ENCODE assay signal across 8 cellular contexts in genomic region chr1:77682442-77683141, GRCh38. TPM values are rescaled to one million over a fixed set of nuclear protein-coding genes. Genes with fewer than 3 reads are reported as not detected.
DNase-seq lines count a peak whose midpoint lies in the region; ATAC-seq and TF ChIP-seq lines count a peak whose summit lies in the region.

TSS of gene ZZZ3 (minus strand) at chr1:77682658. CDS start at chr1:77633354, 49,304 bp downstream.

- H3K4me3 ChIP-seq in left ventricle myocardium inferior (peak within 1 kb of the TSS; percentile 82), prostate gland (peak within 1 kb of the TSS; percentile 59 to 86), urinary bladder (ENCODE audit: low read depth, low read length) (peak within 1 kb of the TSS; percentile 71)

- peak; percentile 21 for TF ChIP-seq POLR2A in prostate gland (IDR thresholded peaks at IDR 0.05)

- DNase-seq in GM13976 (ENCODE audit: low spot score) (peak; percentile 88), NCI-H146 treated with DMSO at 0.1 percent for 48 hours (lab: John Stamatoyannopoulos, UW; ENCODE audit: unreplicated experiment) (peak; percentile 79), amniotic stem cell (lab: John Stamatoyannopoulos, UW) (peak; percentile 83), left ventricle myocardium inferior (peak; percentile 91), prostate gland (ENCODE audit: low spot score) (peak; percentile 89)

- no peak for TF ChIP-seq CTCF in GM13976 (IDR thresholded peaks at IDR 0.05; ENCODE audit: borderline replicate concordance, control extremely low read depth, extremely low read depth, insufficient read depth, missing control alignments)
- TF ChIP-seq CTCF in left ventricle myocardium inferior (IDR thresholded peaks at IDR 0.05; ENCODE audit: borderline replicate concordance): no peak
- TF ChIP-seq CTCF in prostate gland (IDR thresholded peaks at IDR 0.05): no peak

- H3K27me3 ChIP-seq in left ventricle myocardium inferior (ENCODE audit: low read depth) (no peaks in the 10 kb centered on the region), prostate gland (replicated peaks; ENCODE audit: insufficient read depth) (no peaks in the 10 kb centered on the region)

- H3K27ac ChIP-seq in left ventricle myocardium inferior (replicated peaks) (peak within 1 kb of the TSS; percentile 95), prostate gland (peak within 1 kb of the TSS; percentile 84 to 94), urinary bladder (ENCODE audit: low read depth) (peak within 1 kb of the TSS; percentile 93)

- in situ Hi-C loops in GM13976 (cut with MboI; ENCODE audit: low sequenced_read_pairs, unreplicated experiment): loop anchor here (25.0 kb wide), 1 partner anchor 430 kb away; no protein-coding TSS in a partner anchor

- ATAC-seq in HG02870 (IDR thresholded peaks at IDR 0.05; ENCODE audit: unreplicated experiment): peak; percentile 65

- H3K36me3 ChIP-seq in left ventricle myocardium inferior: no peaks in the 10 kb centered on the region
- no peaks in the 10 kb centered on the region for H3K36me3 ChIP-seq in prostate gland
- no peaks in the 10 kb centered on the region for H3K36me3 ChIP-seq in urinary bladder (ENCODE audit: insufficient read depth)

- H3K4me1 ChIP-seq in left ventricle myocardium inferior (peaks cover 69% of the 10 kb centered on the region), prostate gland (replicated peaks) (no peaks in the 10 kb centered on the region), urinary bladder (ENCODE audit: insufficient read depth) (no peaks in the 10 kb centered on the region)

- intact Hi-C loops in T-helper 1 cell treated with Interleukin-12 subunit alpha and Interleukin-12 subunit beta and Interleukin-4 antibody, amounts not matched to agents 30 ng/mL and 1 ng/mL, for 36 hours (cut with micrococcal nuclease): loop anchor here (1.0 to 5.0 kb wide), 16 partner anchors 77 to 1958 kb away; partner anchors contain the start of genes ACADM, AK5, DNAJB4 and FUBP1
- intact Hi-C loops in left ventricle myocardium inferior (cut with micrococcal nuclease) (loop anchor here (10.0 kb wide), 1 partner anchor 148 kb away; no protein-coding TSS in a partner anchor), prostate gland (cut with DNase I) (loop anchor here (5.0 to 10.0 kb wide), 2 partner anchors 148 to 295 kb away; partner anchors contain the start of gene FUBP1)

- H3K9me3 ChIP-seq in left ventricle myocardium inferior (replicated peaks) (no peaks in the 10 kb centered on the region), prostate gland (no peaks in the 10 kb centered on the region)

- WGBS in prostate gland: under 1% methylated on average over 55 of the region's 57 CpGs
- under 1% methylated on average over 57 of the region's 57 CpGs for WGBS in urinary bladder

RNA-seq across cellular contexts. Expression of gene ZZZ3, which starts in this region (rescaled TPM):
- 42.6 and 43.5 TPM in 2 replicates for total RNA-seq in T-helper 1 cell treated with Interleukin-12 subunit alpha and Interleukin-12 subunit beta and Interleukin-4 antibody, amounts not matched to agents 30 ng/mL and 1 ng/mL, for 36 hours
- total RNA-seq in left ventricle myocardium inferior (37.8 TPM), prostate gland (10 to 100 TPM; 38.9 to 60.8 TPM), urinary bladder (171 TPM)
- 20.0 TPM for polyA plus RNA-seq in urinary bladder

Comparison
In these comparisons a context has a peak if more than half of its experiments do, and no peak if none do; other contexts are left out.
1. Peak in every context shown above with its lines: DNase-seq, ATAC-seq, H3K4me3 ChIP-seq and H3K27ac ChIP-seq.